In the genomic region with DNA sequence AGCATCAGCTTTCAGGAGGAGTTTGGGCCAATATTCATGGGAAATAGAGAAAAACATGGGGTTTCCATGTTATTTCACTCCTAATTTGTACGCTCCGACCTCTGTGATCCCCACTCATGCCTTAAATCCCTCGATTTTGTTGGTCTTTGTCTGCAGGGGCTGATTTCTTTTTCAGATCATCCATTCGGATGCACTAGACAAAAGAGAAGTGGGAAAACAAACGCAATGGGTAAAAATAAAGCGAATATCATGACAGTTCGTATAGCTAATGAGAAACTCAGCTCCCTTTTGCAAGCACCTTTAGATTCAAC, we compare ENCODE assay signal across 8 cellular contexts. TPM values are rescaled to one million over a fixed set of nuclear protein-coding genes. Genes with fewer than 3 reads are reported as not detected.
DNase-seq lines count a peak whose midpoint lies in the region; ATAC-seq and TF ChIP-seq lines count a peak whose summit lies in the region.

No MANE protein-coding gene starts in this region.

- 9 to 36% (median 21%) methylated on average over 7 of the region's 7 CpGs for WGBS in adrenal gland, 4 donors

- TF ChIP-seq POLR2A in adrenal gland (IDR thresholded peaks at IDR 0.05), result no peak

- intact Hi-C loops in adrenal gland (cut with DNase I), result no loop called here

- ATAC-seq in GM19455 (IDR thresholded peaks at IDR 0.05; ENCODE audit: unreplicated experiment) (peak; percentile 8), GM21786 (IDR thresholded peaks at IDR 0.05; ENCODE audit: unreplicated experiment) (no peak)

- H3K4me1 ChIP-seq in SJSA1 (replicated peaks), result peaks cover 22% of the 10 kb centered on the region
- peaks cover 0 to 5% of the 10 kb centered on the region in 2 donors for H3K4me1 ChIP-seq in adrenal gland (replicated peaks in 1 of 2)

- peak overlapping the region; percentile 82 for H3K4me3 ChIP-seq in SJSA1
- H3K4me3 ChIP-seq in fibroblast of villous mesenchyme (ENCODE audit: low read depth, low read length), result peak overlapping the region; percentile 40
- peak overlapping the region; percentile 80 for H3K4me3 ChIP-seq in skeletal muscle cell (ENCODE audit: low read depth, low read length)
- H3K4me3 ChIP-seq in adrenal gland, result peak overlapping the region in 1 of 4 donors; percentile 63

- H3K27ac ChIP-seq in SJSA1, result peak overlapping the region; percentile 87
- H3K27ac ChIP-seq in adrenal gland, result no peak overlapping the region

- no peaks in the 10 kb centered on the region for H3K27me3 ChIP-seq in SJSA1 (replicated peaks)
- peaks cover 4% of the 10 kb centered on the region for H3K27me3 ChIP-seq in adrenal gland

- no peak for TF ChIP-seq CTCF in fibroblast of villous mesenchyme (IDR thresholded peaks at IDR 0.05; ENCODE audit: insufficient read depth, low read depth, low read length)
- no peak for TF ChIP-seq CTCF in adrenal gland (IDR thresholded peaks at IDR 0.05)

- no peaks in the 10 kb centered on the region for H3K9me3 ChIP-seq in SJSA1 (replicated peaks)
- H3K9me3 ChIP-seq in adrenal gland (replicated peaks in 1 of 3), result no peaks in the 10 kb centered on the region

- H3K36me3 ChIP-seq in SJSA1 (peaks cover 22% of the 10 kb centered on the region), adrenal gland (replicated peaks in 1 of 2) (peaks cover 0 to 7% of the 10 kb centered on the region in 2 donors)

- DNase-seq in SJSA1 (ENCODE audit: low read depth in 1 of 2, low spot score in 2 of 2) (no peak), fibroblast of villous mesenchyme (ENCODE audit: low read depth) (no peak), skeletal muscle cell (ENCODE audit: low read depth) (no peak), MV-4-11 (lab: John Stamatoyannopoulos, UW) (no peak), H4 (ENCODE audit: low spot score) (no peak), adrenal gland (no peak)

RNA-seq across cellular contexts. Expression of gene PABIR2, which starts 0.3 kb away (rescaled TPM):
- 16.7 and 17.6 TPM in 2 replicates for total RNA-seq in SJSA1 (2014; rRNA removed; shearing (Covaris generic))
- total RNA-seq in fibroblast of villous mesenchyme, result 5.5 and 9.5 TPM in 2 replicates
- 12.8 and 14.8 TPM in 2 replicates for total RNA-seq in H4 (2014; rRNA removed; shearing (Covaris generic))
- 10 to 100 TPM in 7 of 8 donors, 1 to 10 TPM in 1; 9.6 to 27.7 (median 16.9) TPM for total RNA-seq in adrenal gland
- polyA plus RNA-seq in adrenal gland, result 10 to 100 TPM; 33.3 to 46.7 (median 33.8) TPM
